ENCODE assay signal across 1 cellular context in the genomic region with DNA sequence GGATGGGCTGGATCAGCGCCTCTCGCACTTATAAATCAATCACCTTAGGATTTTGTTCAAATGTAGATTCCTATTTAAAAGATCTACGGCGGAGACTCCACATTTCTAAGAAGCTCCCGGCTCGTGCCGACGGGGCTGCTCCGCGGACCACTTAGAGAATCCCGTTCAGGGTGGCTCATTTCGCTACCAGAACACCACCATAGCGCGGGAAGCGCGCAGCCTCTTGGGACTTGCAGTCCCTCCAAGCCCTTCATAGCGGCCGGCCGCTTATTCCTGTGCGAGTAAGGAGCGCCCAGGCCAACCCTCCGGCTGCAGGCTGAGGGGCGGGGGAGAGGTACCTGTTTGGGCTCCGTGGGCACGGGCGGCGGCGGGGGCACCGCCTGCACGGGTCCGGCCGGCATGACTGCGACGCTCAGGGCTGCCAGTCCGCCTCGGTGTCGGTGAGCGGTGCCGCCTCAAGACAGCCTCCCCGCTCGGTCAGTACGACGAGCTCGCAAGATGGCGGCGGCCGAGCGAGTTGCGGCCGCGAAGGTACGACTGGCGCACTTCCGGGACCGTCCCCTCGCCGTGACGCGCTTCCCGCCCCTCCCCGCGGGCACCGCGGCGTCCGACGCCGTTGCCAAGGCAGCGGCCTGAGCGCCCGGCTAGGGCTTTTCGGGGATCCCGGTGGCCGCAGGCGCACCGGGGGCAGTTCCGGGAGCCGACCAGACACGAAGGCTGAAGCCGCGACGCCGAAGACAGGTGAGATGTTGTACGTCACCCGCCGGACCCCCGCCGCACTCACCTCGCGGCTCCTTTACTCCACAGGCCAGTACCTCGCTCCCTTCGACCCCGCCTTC.
TF ChIP-seq lines count a peak whose summit lies in the region.

TSS of gene CCDC157 (plus strand) at position 616 of the 839 bp plus-strand sequence. CDS start 8,994 bp downstream, outside the sequence.
A gene with protein sequence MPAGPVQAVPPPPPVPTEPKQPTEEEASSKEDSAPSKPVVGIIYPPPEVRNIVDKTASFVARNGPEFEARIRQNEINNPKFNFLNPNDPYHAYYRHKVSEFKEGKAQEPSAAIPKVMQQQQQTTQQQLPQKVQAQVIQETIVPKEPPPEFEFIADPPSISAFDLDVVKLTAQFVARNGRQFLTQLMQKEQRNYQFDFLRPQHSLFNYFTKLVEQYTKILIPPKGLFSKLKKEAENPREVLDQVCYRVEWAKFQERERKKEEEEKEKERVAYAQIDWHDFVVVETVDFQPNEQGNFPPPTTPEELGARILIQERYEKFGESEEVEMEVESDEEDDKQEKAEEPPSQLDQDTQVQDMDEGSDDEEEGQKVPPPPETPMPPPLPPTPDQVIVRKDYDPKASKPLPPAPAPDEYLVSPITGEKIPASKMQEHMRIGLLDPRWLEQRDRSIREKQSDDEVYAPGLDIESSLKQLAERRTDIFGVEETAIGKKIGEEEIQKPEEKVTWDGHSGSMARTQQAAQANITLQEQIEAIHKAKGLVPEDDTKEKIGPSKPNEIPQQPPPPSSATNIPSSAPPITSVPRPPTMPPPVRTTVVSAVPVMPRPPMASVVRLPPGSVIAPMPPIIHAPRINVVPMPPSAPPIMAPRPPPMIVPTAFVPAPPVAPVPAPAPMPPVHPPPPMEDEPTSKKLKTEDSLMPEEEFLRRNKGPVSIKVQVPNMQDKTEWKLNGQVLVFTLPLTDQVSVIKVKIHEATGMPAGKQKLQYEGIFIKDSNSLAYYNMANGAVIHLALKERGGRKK (minus strand): TSS at position 503 of the 839 bp plus-strand sequence. CDS start 102 bp downstream, at position 401.

TF ChIP-seq in HepG2, 621 proteins besides CTCF, POLR2A, EP300 and RAD21 (continued from another document and continues in another):
- TF ChIP-seq FUBP1 (CRISPR knock-in tag; IDR thresholded peaks at IDR 0.05; ENCODE audit: borderline replicate concordance): no peak
- no peak for TF ChIP-seq KDM6A (CRISPR knock-in tag; IDR thresholded peaks at IDR 0.05; ENCODE audit: low read depth)
- no peak; the same call in 1 of the 2 replicates for TF ChIP-seq NFE2L1 (CRISPR knock-in tag; IDR thresholded peaks at IDR 0.05; ENCODE audit: borderline replicate concordance)
- TF ChIP-seq TSC22D2 (CRISPR knock-in tag; IDR thresholded peaks at IDR 0.05; ENCODE audit: borderline replicate concordance): peak; percentile 81; the same call in 1 of the 2 replicates
- TF ChIP-seq, protein P1, sequence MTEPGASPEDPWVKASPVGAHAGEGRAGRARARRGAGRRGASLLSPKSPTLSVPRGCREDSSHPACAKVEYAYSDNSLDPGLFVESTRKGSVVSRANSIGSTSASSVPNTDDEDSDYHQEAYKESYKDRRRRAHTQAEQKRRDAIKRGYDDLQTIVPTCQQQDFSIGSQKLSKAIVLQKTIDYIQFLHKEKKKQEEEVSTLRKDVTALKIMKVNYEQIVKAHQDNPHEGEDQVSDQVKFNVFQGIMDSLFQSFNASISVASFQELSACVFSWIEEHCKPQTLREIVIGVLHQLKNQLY (CRISPR knock-in tag; IDR thresholded peaks at IDR 0.05): no peak
- peak; percentile 86 for TF ChIP-seq ZNF225 (CRISPR knock-in tag; IDR thresholded peaks at IDR 0.05)
- peak; percentile 51; the same call in 1 of the 2 replicates for TF ChIP-seq ZNF747 (CRISPR knock-in tag; IDR thresholded peaks at IDR 0.05; ENCODE audit: borderline replicate concordance)
- no peak; the same call in 1 of the 2 replicates for TF ChIP-seq ZNF3 (CRISPR knock-in tag; IDR thresholded peaks at IDR 0.05)
- TF ChIP-seq TBX2 (CRISPR knock-in tag; IDR thresholded peaks at IDR 0.05; ENCODE audit: borderline replicate concordance): peak; percentile 82
- TF ChIP-seq REL (CRISPR knock-in tag; conservative IDR thresholded peaks at IDR 0.05): no peak
- peak; percentile 92 for TF ChIP-seq CHCHD3 (CRISPR knock-in tag; IDR thresholded peaks at IDR 0.05)
- TF ChIP-seq ZZZ3 (CRISPR knock-in tag; IDR thresholded peaks at IDR 0.05; ENCODE audit: borderline replicate concordance): peak; percentile 28; the same call in 1 of the 2 replicates
- TF ChIP-seq ZNF607 (CRISPR knock-in tag; IDR thresholded peaks at IDR 0.05; ENCODE audit: borderline replicate concordance): peak; percentile 92; the same call in 1 of the 2 replicates
- peak; percentile 89; the same call in 1 of the 2 replicates for TF ChIP-seq ZNF674 (CRISPR knock-in tag; IDR thresholded peaks at IDR 0.05; ENCODE audit: low read depth)
- TF ChIP-seq DMAP1 (CRISPR knock-in tag; IDR thresholded peaks at IDR 0.05): peak; percentile 95
- peak; percentile 85 for TF ChIP-seq REPIN1 (CRISPR knock-in tag; IDR thresholded peaks at IDR 0.05; ENCODE audit: borderline replicate concordance, low read depth)
- TF ChIP-seq, protein P2, sequence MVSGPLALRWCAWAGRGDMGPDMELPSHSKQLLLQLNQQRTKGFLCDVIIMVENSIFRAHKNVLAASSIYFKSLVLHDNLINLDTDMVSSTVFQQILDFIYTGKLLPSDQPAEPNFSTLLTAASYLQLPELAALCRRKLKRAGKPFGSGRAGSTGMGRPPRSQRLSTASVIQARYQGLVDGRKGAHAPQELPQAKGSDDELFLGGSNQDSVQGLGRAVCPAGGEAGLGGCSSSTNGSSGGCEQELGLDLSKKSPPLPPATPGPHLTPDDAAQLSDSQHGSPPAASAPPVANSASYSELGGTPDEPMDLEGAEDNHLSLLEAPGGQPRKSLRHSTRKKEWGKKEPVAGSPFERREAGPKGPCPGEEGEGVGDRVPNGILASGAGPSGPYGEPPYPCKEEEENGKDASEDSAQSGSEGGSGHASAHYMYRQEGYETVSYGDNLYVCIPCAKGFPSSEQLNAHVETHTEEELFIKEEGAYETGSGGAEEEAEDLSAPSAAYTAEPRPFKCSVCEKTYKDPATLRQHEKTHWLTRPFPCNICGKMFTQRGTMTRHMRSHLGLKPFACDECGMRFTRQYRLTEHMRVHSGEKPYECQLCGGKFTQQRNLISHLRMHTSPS (CRISPR knock-in tag; IDR thresholded peaks at IDR 0.05; ENCODE audit: low read depth): 0 out of 2 replicates have a peak, but pooled peaks have one; percentile 39
- TF ChIP-seq PRDM15 (CRISPR knock-in tag; IDR thresholded peaks at IDR 0.05): peak; percentile 59; the same call in 1 of the 2 replicates
- no peak for TF ChIP-seq RFX5 (IDR thresholded peaks at IDR 0.05; ENCODE audit: low read depth, low read length)
- TF ChIP-seq HMGXB3 (CRISPR knock-in tag; IDR thresholded peaks at IDR 0.05; ENCODE audit: borderline replicate concordance): no peak; the same call in 1 of the 2 replicates
- no peak for TF ChIP-seq ZBTB46 (CRISPR knock-in tag; IDR thresholded peaks at IDR 0.05; ENCODE audit: borderline replicate concordance)
- TF ChIP-seq ZNF441 (CRISPR knock-in tag; IDR thresholded peaks at IDR 0.05; ENCODE audit: borderline replicate concordance): no peak
- no peak for TF ChIP-seq ZNF740 (CRISPR knock-in tag; IDR thresholded peaks at IDR 0.05)
- TF ChIP-seq ELF3 (CRISPR knock-in tag; IDR thresholded peaks at IDR 0.05): peak; percentile 69; the same call in 1 of the 2 replicates
- TF ChIP-seq ZNF317 (CRISPR knock-in tag; IDR thresholded peaks at IDR 0.05): peak; percentile 70; the same call in 1 of the 2 replicates
- TF ChIP-seq ZKSCAN8 (CRISPR knock-in tag; IDR thresholded peaks at IDR 0.05; ENCODE audit: borderline replicate concordance): no peak
- TF ChIP-seq, protein P3, sequence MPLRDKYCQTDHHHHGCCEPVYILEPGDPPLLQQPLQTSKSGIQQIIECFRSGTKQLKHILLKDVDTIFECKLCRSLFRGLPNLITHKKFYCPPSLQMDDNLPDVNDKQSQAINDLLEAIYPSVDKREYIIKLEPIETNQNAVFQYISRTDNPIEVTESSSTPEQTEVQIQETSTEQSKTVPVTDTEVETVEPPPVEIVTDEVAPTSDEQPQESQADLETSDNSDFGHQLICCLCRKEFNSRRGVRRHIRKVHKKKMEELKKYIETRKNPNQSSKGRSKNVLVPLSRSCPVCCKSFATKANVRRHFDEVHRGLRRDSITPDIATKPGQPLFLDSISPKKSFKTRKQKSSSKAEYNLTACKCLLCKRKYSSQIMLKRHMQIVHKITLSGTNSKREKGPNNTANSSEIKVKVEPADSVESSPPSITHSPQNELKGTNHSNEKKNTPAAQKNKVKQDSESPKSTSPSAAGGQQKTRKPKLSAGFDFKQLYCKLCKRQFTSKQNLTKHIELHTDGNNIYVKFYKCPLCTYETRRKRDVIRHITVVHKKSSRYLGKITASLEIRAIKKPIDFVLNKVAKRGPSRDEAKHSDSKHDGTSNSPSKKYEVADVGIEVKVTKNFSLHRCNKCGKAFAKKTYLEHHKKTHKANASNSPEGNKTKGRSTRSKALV (CRISPR knock-in tag; IDR thresholded peaks at IDR 0.05): peak; percentile 81
- TF ChIP-seq MED8 (CRISPR knock-in tag; IDR thresholded peaks at IDR 0.05; ENCODE audit: insufficient replicate concordance): peak; percentile 46
